In genomic region chr19:39997595-39998216, GRCh38 we compare ENCODE assay signal across 8 cellular contexts. TPM values are rescaled to one million over a fixed set of nuclear protein-coding genes. Genes with fewer than 3 reads are reported as not detected.
A peak's percentile ranks its signal among the peaks of the same experiment; 100 is the strongest.
DNase-seq lines count a peak whose midpoint lies in the region; ATAC-seq, FAIRE-seq and TF ChIP-seq lines count a peak whose summit lies in the region.

No MANE protein-coding gene starts in this region.

- peaks cover 25% of the 10 kb centered on the region for H3K79me2 ChIP-seq in astrocyte (ENCODE audit: insufficient read depth, low read length)

- H2AK5ac ChIP-seq in mesenchymal stem cell (ENCODE audit: low read length, severe bottlenecking), result no peak overlapping the region

- H3K4me2 ChIP-seq in astrocyte (ENCODE audit: low read length) (peak overlapping the region; percentile 89), mesenchymal stem cell (ENCODE audit: low read length, poor library complexity, severe bottlenecking) (peak overlapping the region; percentile 65)

- H3K9me3 ChIP-seq in astrocyte (ENCODE audit: insufficient read depth, low read depth, low read length) (no peaks in the 10 kb centered on the region), mesenchymal stem cell (ENCODE audit: control insufficient read depth, low read length) (no peaks in the 10 kb centered on the region), upper lobe of right lung (no peaks in the 10 kb centered on the region)

- no peak for ATAC-seq in upper lobe of right lung
- ATAC-seq in left lobe of liver, result no peak
- no peak for ATAC-seq in HG03196 (IDR thresholded peaks at IDR 0.05; ENCODE audit: unreplicated experiment)
- no peak for ATAC-seq in HG03280 (IDR thresholded peaks at IDR 0.05; ENCODE audit: unreplicated experiment)

- H2BK15ac ChIP-seq in mesenchymal stem cell (ENCODE audit: low read depth, poor library complexity, severe bottlenecking), result no peak overlapping the region

- peak overlapping the region; percentile 94 for H3K4me3 Mint-ChIP-seq in astrocyte (ENCODE audit: unreplicated experiment)

- peaks cover 14% of the 10 kb centered on the region for H3K4me1 ChIP-seq in astrocyte (ENCODE audit: insufficient read depth, low read length)
- H3K4me1 ChIP-seq in mesenchymal stem cell (ENCODE audit: control insufficient read depth, insufficient read depth, low read depth, low read length), result peaks cover 8% of the 10 kb centered on the region
- peaks cover 10% of the 10 kb centered on the region for H3K4me1 ChIP-seq in upper lobe of right lung

- TF ChIP-seq CTCF in BJ (IDR thresholded peaks at IDR 0.05; ENCODE audit: insufficient read depth, low read depth, low read length) (no peak), HL-60 (IDR thresholded peaks at IDR 0.05; ENCODE audit: insufficient read depth, low read length) (no peak), astrocyte (IDR thresholded peaks at IDR 0.05; ENCODE audit: insufficient read depth, low read depth, low read length) (no peak), upper lobe of right lung (IDR thresholded peaks at IDR 0.05) (no peak)

- H3K36me3 Mint-ChIP-seq in astrocyte (ENCODE audit: low read depth, unreplicated experiment), result peaks cover 8% of the 10 kb centered on the region

- H3K27me3 Mint-ChIP-seq in astrocyte (ENCODE audit: low read depth, unreplicated experiment), result no peaks in the 10 kb centered on the region

- FAIRE-seq in astrocyte (lab: Jason Lieb, UNC), result no peak

- H2BK5ac ChIP-seq in mesenchymal stem cell (ENCODE audit: low read depth, low read length, poor library complexity, severe bottlenecking), result no peak overlapping the region

- H2AFZ ChIP-seq in astrocyte (ENCODE audit: low read depth, low read length) (peak overlapping the region; percentile 91), mesenchymal stem cell (ENCODE audit: low read depth, low read length) (peak overlapping the region; percentile 94)

- 96% methylated on average over 5 of the region's 8 CpGs for WGBS in mesenchymal stem cell

- peak overlapping the region in 1 of 2 experiments; percentile 95 for H3K18ac ChIP-seq in mesenchymal stem cell (ENCODE audit: low read depth in 1 of 2, low read length in 2 of 2)

- CTCF ChIA-PET in BJ (lab: Yijun Ruan, JAX), result interaction anchor here (0.8 kb wide), 1 partner anchor 14 kb away, joined by 3 read pairs; no protein-coding TSS in a partner anchor

- H4K20me1 ChIP-seq in astrocyte (ENCODE audit: insufficient read depth, low read length), result peaks cover 3% of the 10 kb centered on the region

- H3K4ac ChIP-seq in mesenchymal stem cell (ENCODE audit: low read depth in 1 of 2, low read length in 2 of 2), result peak overlapping the region in 1 of 2 experiments; percentile 99

- intact Hi-C loops in upper lobe of right lung (cut with DNase I), result no loop called here

- no peak overlapping the region for H4K91ac ChIP-seq in mesenchymal stem cell (ENCODE audit: low read length)

- H2BK120ac ChIP-seq in mesenchymal stem cell (ENCODE audit: low read depth, low read length), result no peak overlapping the region

- H3K27ac ChIP-seq in HL-60 (replicated peaks) (peak overlapping the region; percentile 89), astrocyte (ENCODE audit: low read depth, low read length) (peak overlapping the region; percentile 89), mesenchymal stem cell (ENCODE audit: low read length, poor library complexity, severe bottlenecking) (no peak overlapping the region), upper lobe of right lung (peak overlapping the region; percentile 90)

- H3K4me3 ChIP-seq in BJ (ENCODE audit: low read depth, low read length) (peak overlapping the region; percentile 73), HL-60 (replicated peaks; ENCODE audit: insufficient read depth, low read length) (peak overlapping the region; percentile 85), astrocyte (ENCODE audit: insufficient read depth, low read depth, low read length) (peak overlapping the region; percentile 78), mesenchymal stem cell (ENCODE audit: insufficient read depth in 1 of 2, low read depth in 1 of 2, low read length in 2 of 2) (peak overlapping the region in 1 of 2 experiments; percentile 96), upper lobe of right lung (peak overlapping the region; percentile 76)

- no peak overlapping the region for H3K23ac ChIP-seq in mesenchymal stem cell (ENCODE audit: low read length in 2 of 2)

- H3K14ac ChIP-seq in mesenchymal stem cell (ENCODE audit: low read length in 2 of 2), result no peak overlapping the region

- H3K9me3 Mint-ChIP-seq in astrocyte (ENCODE audit: unreplicated experiment), result peaks cover 7% of the 10 kb centered on the region

- peak overlapping the region; percentile 79 for H3K27ac Mint-ChIP-seq in astrocyte (ENCODE audit: unreplicated experiment)

- H3K36me3 ChIP-seq in BJ (ENCODE audit: control insufficient read depth, insufficient read depth, low read length), result no peaks in the 10 kb centered on the region
- H3K36me3 ChIP-seq in astrocyte (ENCODE audit: insufficient read depth, low read length), result no peaks in the 10 kb centered on the region
- peaks cover 0 to 3% of the 10 kb centered on the region in 2 experiments for H3K36me3 ChIP-seq in mesenchymal stem cell (ENCODE audit: control insufficient read depth in 1 of 2, insufficient read depth in 2 of 2, low read depth in 1 of 2, low read length in 2 of 2)
- H3K36me3 ChIP-seq in upper lobe of right lung, result no peaks in the 10 kb centered on the region

- no peak for DNase-seq in BJ (ENCODE audit: low read depth)
- DNase-seq in HL-60 (ENCODE audit: low read depth in 1 of 2, low spot score in 1 of 2), result no peak
- DNase-seq in astrocyte (ENCODE audit: low read depth), result peak; percentile 14
- no peak for DNase-seq in mesenchymal stem cell
- DNase-seq in upper lobe of right lung, result no peak
- DNase-seq in left lobe of liver (ENCODE audit: low spot score), result no peak

- POLR2A ChIA-PET in BJ (lab: Charles Lee), result no interaction called here

- no peaks in the 10 kb centered on the region for H3K27me3 ChIP-seq in BJ (ENCODE audit: control insufficient read depth, insufficient read depth, low read length)
- no peaks in the 10 kb centered on the region for H3K27me3 ChIP-seq in HL-60 (ENCODE audit: insufficient read depth, poor library complexity, severe bottlenecking)
- H3K27me3 ChIP-seq in astrocyte (ENCODE audit: insufficient read depth, low read length), result no peaks in the 10 kb centered on the region
- H3K27me3 ChIP-seq in mesenchymal stem cell (ENCODE audit: control insufficient read depth in 1 of 2, insufficient read depth in 1 of 2, low read length in 2 of 2), result no peaks in the 10 kb centered on the region
- no peaks in the 10 kb centered on the region for H3K27me3 ChIP-seq in upper lobe of right lung

- peaks cover 24% of the 10 kb centered on the region for H3K79me1 ChIP-seq in mesenchymal stem cell (replicated peaks; ENCODE audit: low read length, poor library complexity, severe bottlenecking)

- H3K4me1 Mint-ChIP-seq in astrocyte (ENCODE audit: low read depth, unreplicated experiment), result peaks cover 8% of the 10 kb centered on the region

- peak overlapping the region; percentile 95 for H4K8ac ChIP-seq in mesenchymal stem cell (ENCODE audit: low read length)

- no peak overlapping the region for H2BK12ac ChIP-seq in mesenchymal stem cell (ENCODE audit: low read length in 2 of 2)

- H3K9ac ChIP-seq in astrocyte (ENCODE audit: low read length), result peak overlapping the region; percentile 90
- H3K9ac ChIP-seq in mesenchymal stem cell (ENCODE audit: low read length), result peak overlapping the region; percentile 97

RNA-seq across cellular contexts. Expression of gene ZNF546, which starts 0.8 kb away (rescaled TPM):
- 1.4 and 1.9 TPM in 2 replicates for polyA plus RNA-seq in BJ (2011; rRNA removed)
- polyA minus RNA-seq in BJ (2011; rRNA and poly(A)+ RNA removed), result 2.9 and 5.2 TPM in 2 replicates
- total RNA-seq in astrocyte (2.0 and 3.0 TPM in 2 replicates), upper lobe of right lung (6.7 TPM), left lobe of liver (4.7 TPM)
- polyA plus RNA-seq in mesenchymal stem cell (2013, experiment 1 of 2), result 0.64 TPM
- polyA plus RNA-seq in mesenchymal stem cell (2013, experiment 2 of 2), result 0.45 TPM

RNA-seq across cellular contexts. Expression of gene PSMC4, which starts 26.7 kb away (rescaled TPM):
- polyA plus RNA-seq in BJ (2011; rRNA removed), result 71.5 and 105 TPM in 2 replicates
- 55.9 and 58.3 TPM in 2 replicates for polyA minus RNA-seq in BJ (2011; rRNA and poly(A)+ RNA removed)
- total RNA-seq in astrocyte (121 and 127 TPM in 2 replicates), upper lobe of right lung (60.5 TPM), left lobe of liver (47.9 TPM)
- 75.6 TPM for polyA plus RNA-seq in mesenchymal stem cell (2013, experiment 1 of 2)
- polyA plus RNA-seq in mesenchymal stem cell (2013, experiment 2 of 2), result 75.9 TPM

RNA-seq across cellular contexts. Expression of gene ZNF780B, which starts 58.3 kb away (rescaled TPM):
- 2.3 and 7.4 TPM in 2 replicates for polyA plus RNA-seq in BJ (2011; rRNA removed)
- polyA minus RNA-seq in BJ (2011; rRNA and poly(A)+ RNA removed), result 9.3 and 11.9 TPM in 2 replicates
- 12.0 and 13.2 TPM in 2 replicates for total RNA-seq in astrocyte
- 7.2 TPM for polyA plus RNA-seq in mesenchymal stem cell (2013, experiment 1 of 2)
- 8.8 TPM for polyA plus RNA-seq in mesenchymal stem cell (2013, experiment 2 of 2)
- 27.5 TPM for total RNA-seq in upper lobe of right lung
- total RNA-seq in left lobe of liver, result 7.0 TPM
